ENCODE assay signal across 15 cellular contexts in genomic region chr7:83005410-83005809, GRCh38.
DNase-seq lines count a peak whose midpoint lies in the region; ATAC-seq and TF ChIP-seq lines count a peak whose summit lies in the region.
"Had no signal": no experiment of that assay in that cellular context is flagged by ENCODE, and none has a peak within 500 bp of the region (broad histone marks: within the 10 kb centered on the region; RNA-seq: fewer than 3 reads in every experiment).

No MANE protein-coding gene starts in this region.

- WGBS in H9 (ENCODE audit: extremely low coverage, insufficient read length, low lambda C conversion rate): no CpG with 5 or more reads among the region's 1 CpG

- H3K79me2 ChIP-seq in H9 (ENCODE audit: insufficient read depth, low read length) (no peaks in the 10 kb centered on the region), PC-9 (ENCODE audit: low read depth) (no peaks in the 10 kb centered on the region)

- no peak overlapping the region for H2BK15ac ChIP-seq in H9 (ENCODE audit: low read depth, low read length)

- H3F3A ChIP-seq in PC-9 (ENCODE audit: insufficient read depth, low read depth): no peaks in the 10 kb centered on the region; the same call in 1 of the 2 replicates

- H2BK12ac ChIP-seq in H9 (ENCODE audit: insufficient read length, low read depth, low read length): no peak overlapping the region

- H3K27me3 Mint-ChIP-seq in H9 (ENCODE audit: low read depth) (no peaks in the 10 kb centered on the region), immature natural killer cell (ENCODE audit: low read depth in 3 of 3) (no peaks in the 10 kb centered on the region)
- H3K27me3 Mint-ChIP-seq: activated CD4-positive, alpha-beta memory T cell treated with anti-CD3 and anti-CD28 coated beads for 36 hours; B cell; IgD-negative memory B cell had no signal

- no peak overlapping the region for H2BK120ac ChIP-seq in H9 (ENCODE audit: low read depth, low read length, poor library complexity, severe bottlenecking)

- H4K5ac ChIP-seq in H9 (ENCODE audit: insufficient read length, low read depth, low read length): no peak overlapping the region

- H3K9me2 ChIP-seq in PC-9 (ENCODE audit: insufficient read depth): no peaks in the 10 kb centered on the region

- no TSS peak for BruUV-seq in PC-9 (replicated peaks; lab: Mats Ljungman, UMichigan)

- peaks cover 2% of the 10 kb centered on the region in 2 experiments for H3K9me3 Mint-ChIP-seq in H9
- peaks cover 11 to 37% (median 16%) of the 10 kb centered on the region in 6 donors for H3K9me3 Mint-ChIP-seq in immature natural killer cell
- H3K9me3 Mint-ChIP-seq: T-helper 1 cell treated with Interleukin-12 subunit alpha and Interleukin-12 subunit beta and Interleukin-4 antibody, amounts not matched to agents 30 μg/mL and 1 μg/mL, for 36 hours had no signal

- H4K91ac ChIP-seq in H9 (ENCODE audit: insufficient read length, low read depth, low read length): no peak overlapping the region

- H3K27me3 ChIP-seq in H9 (ENCODE audit: insufficient read depth, low read length) (no peaks in the 10 kb centered on the region), PC-9 (ENCODE audit: insufficient read depth, low read depth) (no peaks in the 10 kb centered on the region), colonic mucosa (no peaks in the 10 kb centered on the region)
- H3K27me3 ChIP-seq: upper lobe of left lung had no signal

- H3K36me3 ChIP-seq in PC-9 (ENCODE audit: low read depth) (no peaks in the 10 kb centered on the region), colonic mucosa (no peaks in the 10 kb centered on the region)
- H3K36me3 ChIP-seq: upper lobe of left lung had no signal

- no peak overlapping the region for H3K4me2 ChIP-seq in H9 (ENCODE audit: insufficient read depth, insufficient read length, low read length)
- no peak overlapping the region for H3K4me2 ChIP-seq in PC-9

- TF ChIP-seq CTCF in H9 (conservative IDR thresholded peaks at IDR 0.05) (peak; percentile 67), PC-9 (conservative IDR thresholded peaks at IDR 0.05) (peak; percentile 50; the same call in 1 of the 2 replicates), fibroblast of villous mesenchyme (IDR thresholded peaks at IDR 0.05; ENCODE audit: insufficient read depth, low read depth, low read length) (no peak), colonic mucosa (IDR thresholded peaks at IDR 0.05) (no peak)

- no peaks in the 10 kb centered on the region for H3K9me3 ChIP-seq in H9 (ENCODE audit: control insufficient read depth, low read depth, low read length)
- no peaks in the 10 kb centered on the region; the same call in 1 of the 2 replicates for H3K9me3 ChIP-seq in PC-9 (ENCODE audit: insufficient read depth, low read depth)
- no peaks in the 10 kb centered on the region for H3K9me3 ChIP-seq in colonic mucosa
- H3K9me3 ChIP-seq: upper lobe of left lung had no signal

- H4K8ac ChIP-seq in H9 (replicated peaks; ENCODE audit: insufficient read length, low read depth, low read length): no peak overlapping the region

- H4K20me1 ChIP-seq in H9 (ENCODE audit: control insufficient read depth, insufficient read depth, insufficient read length) (no peaks in the 10 kb centered on the region), PC-9 (ENCODE audit: insufficient read depth) (no peaks in the 10 kb centered on the region)

- H3K27ac Mint-ChIP-seq in H9 (no peak overlapping the region), immature natural killer cell (no peak overlapping the region)
- H3K27ac Mint-ChIP-seq: activated CD4-positive, alpha-beta memory T cell treated with anti-CD3 and anti-CD28 coated beads for 36 hours; B cell; IgD-negative memory B cell; T-helper 1 cell treated with Interleukin-12 subunit alpha and Interleukin-12 subunit beta and Interleukin-4 antibody, amounts not matched to agents 30 μg/mL and 1 μg/mL, for 36 hours had no signal

- H3K4me1 ChIP-seq in H9 (ENCODE audit: insufficient read depth, low read length) (no peaks in the 10 kb centered on the region), PC-9 (replicated peaks; ENCODE audit: insufficient read depth) (no peaks in the 10 kb centered on the region), colonic mucosa (no peaks in the 10 kb centered on the region)
- H3K4me1 ChIP-seq: upper lobe of left lung had no signal

- H3K36me3 Mint-ChIP-seq in H9 (ENCODE audit: insufficient read depth in 1 of 3, low read depth in 3 of 3) (peaks cover 2 to 3% (median 2%) of the 10 kb centered on the region in 3 experiments), immature natural killer cell (no peaks in the 10 kb centered on the region)
- H3K36me3 Mint-ChIP-seq: activated CD4-positive, alpha-beta memory T cell treated with anti-CD3 and anti-CD28 coated beads for 36 hours had no signal

- no peak overlapping the region for H3T11ph ChIP-seq in H9 (ENCODE audit: low read length)

- H3K79me1 ChIP-seq in H9 (ENCODE audit: insufficient read depth, low read depth, low read length, poor library complexity, severe bottlenecking): no peaks in the 10 kb centered on the region

- no peak overlapping the region for H3K56ac ChIP-seq in H9 (ENCODE audit: insufficient read length, low read depth, low read length)

- no peak overlapping the region for H3K4ac ChIP-seq in H9 (ENCODE audit: low read depth, low read length)

- H3K4me3 ChIP-seq in PC-9 (no peak overlapping the region), fibroblast of villous mesenchyme (ENCODE audit: low read depth, low read length) (no peak overlapping the region), colonic mucosa (no peak overlapping the region)
- H3K4me3 ChIP-seq: upper lobe of left lung had no signal

- no peak overlapping the region for H3K27ac ChIP-seq in H9 (ENCODE audit: insufficient read length, low read depth, low read length)
- no peak overlapping the region for H3K27ac ChIP-seq in PC-9
- no peak overlapping the region for H3K27ac ChIP-seq in colonic mucosa
- no peak overlapping the region for H3K27ac ChIP-seq in substantia nigra (ENCODE audit: low read depth, low read length, poor library complexity, severe bottlenecking)
- H3K27ac ChIP-seq: upper lobe of left lung had no signal

- H3K9ac ChIP-seq in H9 (ENCODE audit: extremely low read depth, insufficient read length, low read length) (no peak overlapping the region), colonic mucosa (ENCODE audit: low read depth in 2 of 2, low read length in 2 of 2) (no peak overlapping the region)

- ATAC-seq in GM19395 (IDR thresholded peaks at IDR 0.05; ENCODE audit: unreplicated experiment): no peak

- H3K18ac ChIP-seq in H9 (ENCODE audit: insufficient read length, low read depth, low read length): no peak overlapping the region

- peak; percentile 10 for DNase-seq in A172 (ENCODE audit: low spot score)
- no peak for DNase-seq in H9
- DNase-seq in PC-9: no peak
- peak; percentile 3 for DNase-seq in fibroblast of villous mesenchyme (ENCODE audit: low read depth)
- no peak for DNase-seq in colonic mucosa
- DNase-seq in immature natural killer cell: no peak
- no peak for DNase-seq in substantia nigra (lab: John Stamatoyannopoulos, UW)
- DNase-seq: activated CD4-positive, alpha-beta memory T cell treated with anti-CD3 and anti-CD28 coated beads for 36 hours; activated naive CD4-positive, alpha-beta T cell treated with Interleukin-2 at 50 U/mL for 16 hours; midbrain; upper lobe of left lung had no signal

- no peak overlapping the region for H2AK5ac ChIP-seq in H9 (ENCODE audit: insufficient read length, low read length)

- no peak overlapping the region for H2BK5ac ChIP-seq in H9 (ENCODE audit: insufficient read length, low read length)

- H3K23me2 ChIP-seq in H9 (ENCODE audit: insufficient read length, low read depth, low read length, poor library complexity, severe bottlenecking): no peaks in the 10 kb centered on the region

- CTCF ChIA-PET in PC-9 (lab: Charles Lee): no interaction called here

- H3K4me3 Mint-ChIP-seq in H9: no peak overlapping the region
- no peak overlapping the region for H3K4me3 Mint-ChIP-seq in immature natural killer cell
- H3K4me3 Mint-ChIP-seq: activated CD4-positive, alpha-beta memory T cell treated with anti-CD3 and anti-CD28 coated beads for 36 hours; B cell; IgD-negative memory B cell; T-helper 1 cell treated with Interleukin-12 subunit alpha and Interleukin-12 subunit beta and Interleukin-4 antibody, amounts not matched to agents 30 μg/mL and 1 μg/mL, for 36 hours had no signal

- H3K14ac ChIP-seq in H9 (ENCODE audit: insufficient read depth, low read length): no peak overlapping the region

- H2BK20ac ChIP-seq in H9 (ENCODE audit: low read depth, low read length, poor library complexity, severe bottlenecking): no peak overlapping the region

- intact Hi-C loops in PC-9 (cut with micrococcal nuclease; ENCODE audit: unreplicated experiment): loop anchor here (5.0 kb wide), 1 partner anchor 157 kb away; the partner anchor contains the start of gene PCLO
- intact Hi-C loops in colonic mucosa (cut with DNase I): no loop called here

- no peak overlapping the region for H2AFZ ChIP-seq in H9 (ENCODE audit: low read length)
- no peak overlapping the region for H2AFZ ChIP-seq in PC-9

- POLR2A ChIA-PET in PC-9 (lab: Charles Lee; ENCODE audit: unreplicated experiment): no interaction called here

- no peak overlapping the region for H3K23ac ChIP-seq in H9 (ENCODE audit: insufficient read length, low read depth, low read length)

- H3K4me1 Mint-ChIP-seq in H9 (no peaks in the 10 kb centered on the region), immature natural killer cell (no peaks in the 10 kb centered on the region)
- H3K4me1 Mint-ChIP-seq: B cell, IgD-negative memory B cell had no signal

Comparison
In these comparisons a context has a peak if more than half of its experiments do, and no peak if none do; other contexts are left out.
1. DNase-seq: peak in A172 (single experiment) and fibroblast of villous mesenchyme (single experiment); none in H9 (single experiment), PC-9 (0 of 2), colonic mucosa (single experiment), immature natural killer cell (0 of 3) and substantia nigra (0 of 49).
2. CTCF ChIP-seq: peak in H9 (single experiment) and PC-9 (single experiment); none in fibroblast of villous mesenchyme (single experiment) and colonic mucosa (single experiment).